In the genomic region with DNA sequence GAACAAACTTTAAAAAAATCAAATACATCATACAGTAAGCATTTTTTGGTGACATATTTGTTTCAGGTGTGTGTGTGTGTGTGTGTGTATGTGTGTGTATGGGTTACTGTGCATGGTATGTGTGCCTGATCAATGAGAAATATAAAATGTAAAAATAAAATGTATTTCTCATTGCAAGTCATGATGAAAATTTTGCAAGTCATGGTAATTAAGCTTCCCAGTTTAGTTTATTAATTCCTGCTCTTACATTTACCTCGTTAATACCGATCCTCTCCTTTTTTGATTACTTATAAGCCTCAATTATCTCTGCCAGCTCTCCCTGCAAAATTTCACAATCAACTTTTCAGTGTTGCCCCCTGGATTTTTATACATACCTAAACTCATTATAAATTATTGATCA, we compare ENCODE assay signal across 35 cellular contexts.
"Had no signal": no experiment of that assay in that cellular context is flagged by ENCODE, and none has a peak within 500 bp of the region (broad histone marks: within the 10 kb centered on the region; RNA-seq: fewer than 3 reads in every experiment).

No MANE protein-coding gene starts in this region.

- H3K27me3 ChIP-seq: MG63 had no signal

- H3K4me3 ChIP-seq: MG63 had no signal

- H3K36me3 ChIP-seq: MG63 had no signal

- DNase-seq: Karpas-422, Kasumi-1, MG63, MM.1S, MV-4-11, NCI-H1048, NCI-H1092, NCI-H1092 treated with DMSO at 0.1 percent for 48 hours, NCI-H1105, NCI-H1105 treated with DMSO at 0.1 percent for 48 hours, NCI-H1417, NCI-H1417 treated with DMSO at 0.1 percent for 48 hours, NCI-H1436, NCI-H1436 treated with DMSO at 0.1 percent for 48 hours, NCI-H146, NCI-H1694, NCI-H1694 treated with DMSO at 0.1 percent for 48 hours, NCI-H187, NCI-H187 treated with DMSO at 0.1 percent for 48 hours, NCI-H1930, NCI-H2029, NCI-H2029 treated with DMSO at 0.1 percent for 48 hours, NCI-H2081, NCI-H2081 treated with DMSO at 0.1 percent for 48 hours, NCI-H2107, NCI-H2171, NCI-H2171 treated with DMSO at 0.1 percent for 48 hours, NCI-H2227 treated with DMSO at 0.1 percent for 48 hours, NCI-H226, NCI-H345, NCI-H446, NCI-H446 treated with DMSO at 0.1 percent for 48 hours, NCI-H510A, NCI-H510A treated with DMSO at 0.1 percent for 48 hours, NCI-H524 had no signal

- H3K9me3 ChIP-seq: MG63 had no signal
